23 cellular contexts compared by ENCODE assay signal in genomic region chr10:9858816-9859215, GRCh38.
DNase-seq lines count a peak whose midpoint lies in the region; ATAC-seq and TF ChIP-seq lines count a peak whose summit lies in the region.
"Had no signal": no experiment of that assay in that cellular context is flagged by ENCODE, and none has a peak within 500 bp of the region (broad histone marks: within the 10 kb centered on the region; RNA-seq: fewer than 3 reads in every experiment).

No MANE protein-coding gene starts in this region.

- TF ChIP-seq CTCF in brain microvascular endothelial cell (IDR thresholded peaks at IDR 0.05; ENCODE audit: low read depth, low read length, missing control alignments) (no peak), fibroblast of mammary gland (conservative IDR thresholded peaks at IDR 0.05; ENCODE audit: control insufficient read depth, insufficient read depth, low read depth, low read length) (no peak)

- no peak overlapping the region for H3K9ac ChIP-seq in GM23248

- in situ Hi-C loops in GM23248 (cut with MboI) (no loop called here), brain microvascular endothelial cell (cut with HindIII; ENCODE audit: low pct_ligation_motif_present, low sequenced_read_pairs) (no loop called here)

- no peak overlapping the region for H3K27ac ChIP-seq in GM23248
- no peak overlapping the region for H3K27ac ChIP-seq in brain microvascular endothelial cell
- H3K27ac ChIP-seq: A549, RWPE1 had no signal

- no peaks in the 10 kb centered on the region for H3F3A ChIP-seq in GM23248 (ENCODE audit: insufficient read depth)

- no peak overlapping the region for H3K4me3 ChIP-seq in GM23248
- H3K4me3 ChIP-seq in brain microvascular endothelial cell (ENCODE audit: low read depth, low read length): no peak overlapping the region
- no peak overlapping the region for H3K4me3 ChIP-seq in fibroblast of mammary gland (ENCODE audit: control insufficient read depth, low read depth, low read length)
- H3K4me3 ChIP-seq: A549, K562 had no signal

- ATAC-seq in GM19035 (IDR thresholded peaks at IDR 0.05; ENCODE audit: unreplicated experiment): no peak
- no peak for ATAC-seq in GM18909 (IDR thresholded peaks at IDR 0.05; ENCODE audit: poor library complexity, unreplicated experiment)
- ATAC-seq: A549, HCT116, K562, PC-3, SK-N-SH treated with all-trans-retinoic acid at 6 μM for 48 hours had no signal

- no peaks in the 10 kb centered on the region for H3K9me2 ChIP-seq in GM23248 (ENCODE audit: insufficient read depth)

- H2AFZ ChIP-seq in GM23248: no peak overlapping the region

- H3K4me2 ChIP-seq in GM23248 (ENCODE audit: unreplicated experiment): no peak overlapping the region
- H3K4me2 ChIP-seq: A549 had no signal

- H3K27me3 ChIP-seq in GM23248 (replicated peaks; ENCODE audit: insufficient read depth) (no peaks in the 10 kb centered on the region), brain microvascular endothelial cell (replicated peaks) (no peaks in the 10 kb centered on the region)

- H3K36me3 ChIP-seq in GM23248 (ENCODE audit: low read depth) (no peaks in the 10 kb centered on the region), brain microvascular endothelial cell (replicated peaks) (no peaks in the 10 kb centered on the region)

- no peaks in the 10 kb centered on the region for H3K9me3 ChIP-seq in GM23248 (ENCODE audit: low read depth)

- no peaks in the 10 kb centered on the region for H3K79me2 ChIP-seq in GM23248 (ENCODE audit: insufficient read depth)

- no peaks in the 10 kb centered on the region for H3K4me1 ChIP-seq in GM23248 (ENCODE audit: insufficient read depth)
- H3K4me1 ChIP-seq: A549 had no signal

- H4K20me1 ChIP-seq in GM23248 (ENCODE audit: insufficient read depth): no peaks in the 10 kb centered on the region

- DNase-seq in GM23248 (peak; percentile 2), brain microvascular endothelial cell (peak; percentile 28), fibroblast of mammary gland (ENCODE audit: low read depth) (peak; percentile 33), renal cortical epithelial cell (ENCODE audit: low read depth) (peak; percentile 28), NCI-H187 (lab: John Stamatoyannopoulos, UW) (no peak), HUDEP-2 (lab: John Stamatoyannopoulos, UW; ENCODE audit: unreplicated experiment in 76 of 76) (no peak)
- DNase-seq: C1 segment of cervical spinal cord; CD8-positive, alpha-beta memory T cell; DMS79; MV-4-11; NCI-H1930; NCI-H226; NCI-H524; NCI-H82; PC-3; SIG-M5 had no signal

Comparison
In these comparisons a context has a peak if more than half of its experiments do, and no peak if none do; other contexts are left out.
1. DNase-seq: peak in GM23248 (single experiment), brain microvascular endothelial cell (single experiment), fibroblast of mammary gland (single experiment) and renal cortical epithelial cell (single experiment); none in NCI-H187 (0 of 2) and HUDEP-2 (0 of 76).